ENCODE assay signal across 23 cellular contexts in the genomic region with DNA sequence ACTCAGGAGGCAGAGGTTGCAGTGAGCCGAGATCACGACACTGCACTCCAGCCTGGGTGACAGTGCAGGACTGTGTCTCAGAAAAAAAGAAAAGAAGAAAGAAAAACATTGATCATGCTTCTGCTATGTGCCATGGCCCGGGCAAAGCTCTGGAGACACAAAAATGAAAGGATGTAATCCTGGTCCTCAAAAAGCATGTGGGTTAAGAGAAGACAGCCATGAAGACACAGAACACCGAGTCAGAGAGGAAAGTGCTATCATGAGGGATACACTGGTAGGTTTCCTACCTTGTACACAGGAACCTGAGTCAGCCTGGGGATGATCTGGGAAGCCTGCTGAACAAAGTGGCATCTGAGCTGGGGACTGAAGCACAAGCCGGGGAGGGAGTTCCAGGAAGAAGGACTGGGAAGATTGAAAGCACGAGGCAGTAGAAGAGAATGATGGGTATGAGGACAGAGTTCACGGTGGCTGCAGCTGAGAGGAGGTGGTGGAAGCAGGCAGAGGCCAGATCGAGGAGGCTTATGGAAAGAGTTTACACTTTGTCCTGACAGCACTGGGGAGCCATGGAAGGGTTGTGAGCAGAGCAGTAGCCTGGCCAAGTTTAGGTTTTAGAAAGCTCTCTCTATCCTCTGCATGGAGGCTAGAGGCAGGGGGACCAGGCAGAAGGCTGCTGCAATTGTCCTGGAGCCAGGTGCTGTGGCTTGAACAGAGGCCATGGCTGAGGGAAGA. TPM values are rescaled to one million over a fixed set of nuclear protein-coding genes. Genes with fewer than 3 reads are reported as not detected.
A peak's percentile ranks its signal among the peaks of the same experiment; 100 is the strongest.
DNase-seq lines count a peak whose midpoint lies in the region; ATAC-seq and TF ChIP-seq lines count a peak whose summit lies in the region.
"Had no signal": no experiment of that assay in that cellular context is flagged by ENCODE, and none has a peak within 500 bp of the region (broad histone marks: within the 10 kb centered on the region; RNA-seq: fewer than 3 reads in every experiment).

No MANE protein-coding gene starts in this region.

- POLR2A ChIA-PET in AG04450 (lab: Yijun Ruan, JAX): interaction anchor here (0.6 kb wide), 1 partner anchor 46 kb away, joined by 3 read pairs; no protein-coding TSS in a partner anchor
- POLR2A ChIA-PET in OCI-LY7 (lab: Charles Lee): interaction anchor here (0.9 kb wide), 1 partner anchor 10 kb away, joined by 3 read pairs; a partner anchor contains a TSS

- no peak overlapping the region for H2BK15ac ChIP-seq in neuronal stem cell (ENCODE audit: low read length)

- no peaks in the 10 kb centered on the region for H3K36me3 Mint-ChIP-seq in activated T-helper 1 cell treated with anti-CD3 and anti-CD28 coated beads, Interleukin-12 subunit alpha, Interleukin-12 subunit beta, Interleukin-2, Interleukin-4 antibody, amounts not matched to agents 30 ng/mL and 10 ng/mL and 1 ng/mL, durations not matched to agents 14 hours and 24 hours and 36 hours (ENCODE audit: low read depth)

- ATAC-seq in HG03457 (IDR thresholded peaks at IDR 0.05; ENCODE audit: unreplicated experiment): no peak
- ATAC-seq: A549, left ventricle myocardium superior had no signal

- no peaks in the 10 kb centered on the region for H4K20me1 ChIP-seq in hepatocyte (ENCODE audit: insufficient read depth, poor library complexity, severe bottlenecking)
- no peaks in the 10 kb centered on the region for H4K20me1 ChIP-seq in OCI-LY7 (ENCODE audit: insufficient read depth, low read length)

- no peak overlapping the region for H4K91ac ChIP-seq in neuronal stem cell (ENCODE audit: low read depth, low read length, poor library complexity)

- no peak overlapping the region for H3K9ac ChIP-seq in neuronal stem cell (ENCODE audit: low read depth, low read length, poor library complexity)
- H3K9ac ChIP-seq: parathyroid adenoma had no signal

- no peak overlapping the region for H2AFZ ChIP-seq in hepatocyte
- peak overlapping the region; percentile 21 for H2AFZ ChIP-seq in neuronal stem cell (ENCODE audit: low read length)
- H2AFZ ChIP-seq in OCI-LY7 (ENCODE audit: low read length): no peak overlapping the region
- H2AFZ ChIP-seq: parathyroid adenoma had no signal

- H3K4me3 ChIP-seq in AG04450 (ENCODE audit: low read depth, low read length) (no peak overlapping the region), hepatocyte (no peak overlapping the region), neuronal stem cell (ENCODE audit: low read length in 2 of 2) (no peak overlapping the region), OCI-LY7 (ENCODE audit: low read depth, low read length, poor library complexity, severe bottlenecking) (no peak overlapping the region)
- H3K4me3 ChIP-seq: A549, esophagus squamous epithelium had no signal

- H3K27me3 ChIP-seq in AG04450 (ENCODE audit: control insufficient read depth, insufficient read depth, low read length) (no peaks in the 10 kb centered on the region), hepatocyte (no peaks in the 10 kb centered on the region), neuronal stem cell (ENCODE audit: control insufficient read depth in 3 of 3, insufficient read depth in 3 of 3, low read depth in 1 of 3, low read length in 3 of 3) (no peaks in the 10 kb centered on the region)
- H3K27me3 ChIP-seq: esophagus squamous epithelium had no signal

- peaks cover 20% of the 10 kb centered on the region for H3K27me3 Mint-ChIP-seq in activated T-helper 1 cell treated with anti-CD3 and anti-CD28 coated beads, Interleukin-12 subunit alpha, Interleukin-12 subunit beta, Interleukin-2, Interleukin-4 antibody, amounts not matched to agents 30 ng/mL and 10 ng/mL and 1 ng/mL, durations not matched to agents 14 hours and 24 hours and 36 hours (ENCODE audit: insufficient read depth)

- CTCF ChIA-PET in AG04450 (lab: Charles Lee) (no interaction called here), OCI-LY7 (lab: Charles Lee; ENCODE audit: unreplicated experiment) (no interaction called here)

- no peak overlapping the region for H4K8ac ChIP-seq in neuronal stem cell (ENCODE audit: low read depth, low read length)

- no TSS peak for BruUV-seq in OCI-LY7 (replicated peaks; lab: Mats Ljungman, UMichigan)

- H3K27ac Mint-ChIP-seq in activated T-helper 1 cell treated with anti-CD3 and anti-CD28 coated beads, Interleukin-12 subunit alpha, Interleukin-12 subunit beta, Interleukin-2, Interleukin-4 antibody, amounts not matched to agents 30 ng/mL and 10 ng/mL and 1 ng/mL, durations not matched to agents 14 hours and 24 hours and 36 hours: peak overlapping the region; percentile 7

- H3K4me1 Mint-ChIP-seq in activated T-helper 1 cell treated with anti-CD3 and anti-CD28 coated beads, Interleukin-12 subunit alpha, Interleukin-12 subunit beta, Interleukin-2, Interleukin-4 antibody, amounts not matched to agents 30 ng/mL and 10 ng/mL and 1 ng/mL, durations not matched to agents 14 hours and 24 hours and 36 hours (ENCODE audit: low read depth): no peaks in the 10 kb centered on the region

- H3K18ac ChIP-seq in neuronal stem cell (ENCODE audit: low read length): no peak overlapping the region

- no peaks in the 10 kb centered on the region for H3K9me3 ChIP-seq in AG04450 (ENCODE audit: control insufficient read depth, insufficient read depth, low read length)
- H3K9me3 ChIP-seq in hepatocyte (ENCODE audit: low read depth): no peaks in the 10 kb centered on the region
- no peaks in the 10 kb centered on the region for H3K9me3 ChIP-seq in neuronal stem cell (replicated peaks in 1 of 2; ENCODE audit: control insufficient read depth in 2 of 2, insufficient read depth in 1 of 2, low read depth in 1 of 2, low read length in 2 of 2)
- no peaks in the 10 kb centered on the region for H3K9me3 ChIP-seq in OCI-LY7 (ENCODE audit: low read length)
- H3K9me3 ChIP-seq: A549, esophagus squamous epithelium had no signal

- H3K4me2 ChIP-seq in hepatocyte (peak overlapping the region; percentile 3), neuronal stem cell (ENCODE audit: insufficient read depth, low read length, poor library complexity, severe bottlenecking) (no peak overlapping the region), OCI-LY7 (ENCODE audit: low read length) (no peak overlapping the region)
- H3K4me2 ChIP-seq: A549 had no signal

- H2BK5ac ChIP-seq in neuronal stem cell (ENCODE audit: low read length): no peak overlapping the region

- 72% methylated on average over 7 of the region's 8 CpGs for WGBS in hepatocyte (ENCODE audit: low lambda C conversion rate, missing lambda C conversion rate)
- WGBS in neuronal stem cell (ENCODE audit: extremely low coverage in 2 of 2, insufficient read length in 2 of 2, insufficient replicate concordance in 1 of 2), 2 donors: no CpG with 5 or more reads among the region's 8 CpGs

- H3K9me2 ChIP-seq in hepatocyte (replicated peaks; ENCODE audit: insufficient read depth): no peaks in the 10 kb centered on the region
- no peaks in the 10 kb centered on the region for H3K9me2 ChIP-seq in OCI-LY7 (ENCODE audit: insufficient read depth, low read length)

- H2BK120ac ChIP-seq in neuronal stem cell (ENCODE audit: low read depth, low read length): no peak overlapping the region

- peak overlapping the region; percentile 31 for H2AK5ac ChIP-seq in neuronal stem cell (ENCODE audit: low read depth, low read length)

- H2BK12ac ChIP-seq in neuronal stem cell (ENCODE audit: low read length): no peak overlapping the region

- no peak overlapping the region for H3K4me3 Mint-ChIP-seq in activated T-helper 1 cell treated with anti-CD3 and anti-CD28 coated beads, Interleukin-12 subunit alpha, Interleukin-12 subunit beta, Interleukin-2, Interleukin-4 antibody, amounts not matched to agents 30 ng/mL and 10 ng/mL and 1 ng/mL, durations not matched to agents 14 hours and 24 hours and 36 hours

- no peak overlapping the region for H3K23ac ChIP-seq in neuronal stem cell (ENCODE audit: low read depth, low read length, poor library complexity)

- H3K14ac ChIP-seq in neuronal stem cell (ENCODE audit: low read length): no peak overlapping the region

- TF ChIP-seq CTCF in AG04450 (IDR thresholded peaks at IDR 0.05; ENCODE audit: low read depth, low read length): no peak
- TF ChIP-seq CTCF in hepatocyte (IDR thresholded peaks at IDR 0.05; ENCODE audit: poor library complexity): no peak
- no peak for TF ChIP-seq CTCF in OCI-LY7 (conservative IDR thresholded peaks at IDR 0.05; ENCODE audit: low read length)

- no peak for DNase-seq in AG04450 (ENCODE audit: low read depth, low spot score)
- DNase-seq in activated T-helper 1 cell treated with anti-CD3 and anti-CD28 coated beads, Interleukin-12 subunit alpha, Interleukin-12 subunit beta, Interleukin-2, Interleukin-4 antibody, amounts not matched to agents 30 ng/mL and 10 ng/mL and 1 ng/mL, durations not matched to agents 14 hours and 24 hours and 36 hours (ENCODE audit: low spot score): no peak
- peak; percentile 54 for DNase-seq in hepatocyte (ENCODE audit: low spot score)
- DNase-seq in neuronal stem cell (ENCODE audit: low spot score): no peak
- DNase-seq in activated CD4-positive, alpha-beta T cell treated with anti-CD3 and anti-CD28 coated beads, Interleukin-2, amount 50 U/mL, for 1 hour: no peak
- DNase-seq in OCI-LY7 (ENCODE audit: low spot score): no peak
- no peak for DNase-seq in MV-4-11 (lab: John Stamatoyannopoulos, UW)
- DNase-seq: activated CD4-positive, alpha-beta T cell treated with anti-CD3 and anti-CD28 coated beads for 48 hours; activated CD8-positive, alpha-beta memory T cell treated with anti-CD3 and anti-CD28 coated beads, Interleukin-2, amount 50 U/mL, for 48 hours; activated gamma-delta T cell; C1 segment of cervical spinal cord; central memory CD4-positive, alpha-beta T cell; DMS 273 treated with DMSO at 0.1 percent for 48 hours; effector CD4-positive, alpha-beta T cell; esophagus squamous epithelium; left ventricle myocardium superior; NCI-H187 treated with DMSO at 0.1 percent for 48 hours; NCI-H446 treated with DMSO at 0.1 percent for 48 hours; Right ventricle myocardium superior; stimulated activated CD4-positive, alpha-beta T cell treated with anti-CD3 and anti-CD28 coated beads, Interleukin-2, amount 100 ng/mL, for 24 hours had no signal

- H3K4ac ChIP-seq in neuronal stem cell (ENCODE audit: low read length): no peak overlapping the region

- H3K79me2 ChIP-seq in hepatocyte: no peaks in the 10 kb centered on the region
- no peaks in the 10 kb centered on the region for H3K79me2 ChIP-seq in OCI-LY7 (ENCODE audit: insufficient read depth, low read depth, low read length)
- H3K79me2 ChIP-seq: parathyroid adenoma had no signal

- H3K4me1 ChIP-seq in hepatocyte (ENCODE audit: insufficient read depth): peaks cover 13% of the 10 kb centered on the region
- peaks cover 2 to 3% of the 10 kb centered on the region in 2 donors for H3K4me1 ChIP-seq in neuronal stem cell (ENCODE audit: control insufficient read depth in 2 of 2, insufficient read depth in 1 of 2, low read depth in 1 of 2, low read length in 2 of 2)
- no peaks in the 10 kb centered on the region for H3K4me1 ChIP-seq in OCI-LY7 (ENCODE audit: insufficient read depth, low read length, poor library complexity, severe bottlenecking)
- H3K4me1 ChIP-seq: parathyroid adenoma had no signal

- H3K36me3 ChIP-seq in hepatocyte (replicated peaks; ENCODE audit: insufficient read depth, low read depth) (no peaks in the 10 kb centered on the region), neuronal stem cell (replicated peaks in 1 of 2; ENCODE audit: control insufficient read depth in 2 of 2, insufficient read depth in 2 of 2, low read length in 2 of 2) (no peaks in the 10 kb centered on the region), OCI-LY7 (ENCODE audit: insufficient read depth, low read length) (no peaks in the 10 kb centered on the region)
- H3K36me3 ChIP-seq: esophagus squamous epithelium had no signal

- H3K79me1 ChIP-seq in neuronal stem cell (ENCODE audit: low read depth, low read length): no peaks in the 10 kb centered on the region

- intact Hi-C loops in activated T-helper 1 cell treated with anti-CD3 and anti-CD28 coated beads, Interleukin-12 subunit alpha, Interleukin-12 subunit beta, Interleukin-2, Interleukin-4 antibody, amounts not matched to agents 30 ng/mL and 10 ng/mL and 1 ng/mL, durations not matched to agents 14 hours and 24 hours and 36 hours (cut with micrococcal nuclease): no loop called here
- intact Hi-C loops in OCI-LY7 (cut with micrococcal nuclease; ENCODE audit: unreplicated experiment): no loop called here

- no peaks in the 10 kb centered on the region for H3K9me3 Mint-ChIP-seq in activated T-helper 1 cell treated with anti-CD3 and anti-CD28 coated beads, Interleukin-12 subunit alpha, Interleukin-12 subunit beta, Interleukin-2, Interleukin-4 antibody, amounts not matched to agents 30 ng/mL and 10 ng/mL and 1 ng/mL, durations not matched to agents 14 hours and 24 hours and 36 hours

- peak overlapping the region; percentile 21 for H3K27ac ChIP-seq in AG04450 (ENCODE audit: low read depth, low read length)
- H3K27ac ChIP-seq in hepatocyte: peak overlapping the region; percentile 44
- no peak overlapping the region for H3K27ac ChIP-seq in neuronal stem cell (replicated peaks; ENCODE audit: low read length)
- no peak overlapping the region for H3K27ac ChIP-seq in OCI-LY7 (ENCODE audit: low read depth, low read length, poor library complexity, severe bottlenecking)
- H3K27ac ChIP-seq: A549, esophagus squamous epithelium, parathyroid adenoma had no signal

RNA-seq across cellular contexts. Expression of a gene that starts 9.9 kb away (rescaled TPM):
- polyA plus RNA-seq in AG04450 (2011; rRNA removed) (8.3 and 12.2 TPM in 2 replicates), hepatocyte (67.2 and 76.3 TPM in 2 replicates)
- 5.2 and 5.3 TPM in 2 replicates for polyA minus RNA-seq in AG04450 (2011; rRNA and poly(A)+ RNA removed)
- 12.3 and 12.5 TPM in 2 replicates for total RNA-seq in activated T-helper 1 cell treated with anti-CD3 and anti-CD28 coated beads, Interleukin-12 subunit alpha, Interleukin-12 subunit beta, Interleukin-2, Interleukin-4 antibody, amounts not matched to agents 30 ng/mL and 10 ng/mL and 1 ng/mL, durations not matched to agents 14 hours and 24 hours and 36 hours
- total RNA-seq in hepatocyte (55.9 and 70.4 TPM in 2 replicates), OCI-LY7 (2022) (3.4 and 5.3 TPM in 2 replicates)
- 4.0 TPM for polyA plus RNA-seq in neuronal stem cell (2013, experiment 1 of 2)
- 4.3 TPM for polyA plus RNA-seq in neuronal stem cell (2013, experiment 2 of 2)
- 3.8 and 5.7 TPM in 2 replicates for total RNA-seq in OCI-LY7 (2014; rRNA removed; shearing (Covaris generic))

RNA-seq across cellular contexts. Expression of a gene that starts 10.3 kb away (rescaled TPM):
- 5.0 and 7.8 TPM in 2 replicates for polyA plus RNA-seq in AG04450 (2011; rRNA removed)
- polyA minus RNA-seq in AG04450 (2011; rRNA and poly(A)+ RNA removed): 18.2 and 20.5 TPM in 2 replicates
- total RNA-seq in activated T-helper 1 cell treated with anti-CD3 and anti-CD28 coated beads, Interleukin-12 subunit alpha, Interleukin-12 subunit beta, Interleukin-2, Interleukin-4 antibody, amounts not matched to agents 30 ng/mL and 10 ng/mL and 1 ng/mL, durations not matched to agents 14 hours and 24 hours and 36 hours: 34.8 and 34.9 TPM in 2 replicates
- 28.2 and 39.9 TPM in 2 replicates for total RNA-seq in hepatocyte
- polyA plus RNA-seq in hepatocyte: 30.2 and 42.6 TPM in 2 replicates
- polyA plus RNA-seq in neuronal stem cell (2013, experiment 1 of 2): 10.9 TPM
- 11.4 TPM for polyA plus RNA-seq in neuronal stem cell (2013, experiment 2 of 2)
- 23.3 and 33.9 TPM in 2 replicates for total RNA-seq in OCI-LY7 (2014; rRNA removed; shearing (Covaris generic))
- total RNA-seq in OCI-LY7 (2022): 83.9 and 106 TPM in 2 replicates

Comparison
In these comparisons a context has a peak if more than half of its experiments do, and no peak if none do; other contexts are left out.
1. H3K27ac ChIP-seq: peak in AG04450 (single experiment) and hepatocyte (single experiment); none in neuronal stem cell (single experiment) and OCI-LY7 (single experiment).